Comparison of ENCODE assay signal across 10 cellular contexts in the genomic region with DNA sequence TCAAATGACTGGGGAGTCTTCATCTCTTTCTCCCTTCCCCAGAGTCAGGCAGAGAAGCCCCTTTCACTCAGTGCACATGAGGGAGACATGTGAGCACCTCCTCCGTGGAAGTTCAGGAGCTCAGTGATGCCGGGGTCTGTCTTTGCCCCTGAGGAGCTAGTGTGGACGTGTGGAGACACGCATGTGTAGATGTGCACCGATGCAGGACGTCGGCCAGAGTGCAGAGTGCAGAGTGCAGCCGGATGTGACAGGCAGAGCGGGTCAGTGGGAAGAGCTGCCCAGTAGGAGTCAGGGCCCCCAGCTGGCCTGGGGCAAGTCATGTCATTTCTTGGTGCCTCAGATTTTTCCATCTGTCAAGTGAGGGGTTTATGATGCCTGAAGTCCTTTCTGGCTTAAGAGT. TPM values are rescaled to one million over a fixed set of nuclear protein-coding genes. Genes with fewer than 3 reads are reported as not detected.
DNase-seq lines count a peak whose midpoint lies in the region; ATAC-seq and TF ChIP-seq lines count a peak whose summit lies in the region.
"Had no signal": no experiment of that assay in that cellular context is flagged by ENCODE, and none has a peak within 500 bp of the region (broad histone marks: within the 10 kb centered on the region; RNA-seq: fewer than 3 reads in every experiment).

No MANE protein-coding gene starts in this region.

- DNase-seq in MM.1S, result no peak
- no peak for DNase-seq in epithelial cell of proximal tubule (ENCODE audit: low read depth)
- no peak for DNase-seq in lung (ENCODE audit: low spot score)
- DNase-seq in thoracic aorta (ENCODE audit: low spot score), result no peak
- no peak for DNase-seq in HUDEP-2 (lab: John Stamatoyannopoulos, UW; ENCODE audit: unreplicated experiment in 76 of 76)
- no peak for DNase-seq in GM13977 (ENCODE audit: low spot score)
- DNase-seq: cerebellar nuclear complex, nucleus accumbens had no signal

- in situ Hi-C loops in GM13977 (cut with MboI; ENCODE audit: low pct_unique_long_range_greater_than_20kb, low sequenced_read_pairs, unreplicated experiment), result no loop called here

- H3K36me3 ChIP-seq in MM.1S (replicated peaks; ENCODE audit: insufficient read depth, low read length) (no peaks in the 10 kb centered on the region), lung (ENCODE audit: control insufficient read depth in 2 of 2, insufficient read depth in 2 of 2, low read length in 2 of 2) (no peaks in the 10 kb centered on the region), thoracic aorta (no peaks in the 10 kb centered on the region)

- no peak overlapping the region for H3K9ac ChIP-seq in MM.1S (ENCODE audit: low read length)

- H3K79me2 ChIP-seq in MM.1S (ENCODE audit: low read length), result no peaks in the 10 kb centered on the region

- H3F3A ChIP-seq in MM.1S (ENCODE audit: insufficient read depth, low read length), result no peaks in the 10 kb centered on the region

- ATAC-seq in lung (ENCODE audit: insufficient read depth, low FRiP score), result no peak
- no peak for ATAC-seq in thoracic aorta (ENCODE audit: insufficient number of reproducible peaks, low FRiP score, low read depth)
- no peak for ATAC-seq in GM21723 (IDR thresholded peaks at IDR 0.05; ENCODE audit: unreplicated experiment)
- no peak for ATAC-seq in HG03460 (IDR thresholded peaks at IDR 0.05; ENCODE audit: unreplicated experiment)

- H3K9me2 ChIP-seq in MM.1S (replicated peaks; ENCODE audit: insufficient read depth, low read length), result no peaks in the 10 kb centered on the region

- H3K4me3 ChIP-seq in MM.1S (ENCODE audit: low read length) (no peak overlapping the region), epithelial cell of proximal tubule (ENCODE audit: low read depth, low read length) (peak overlapping the region; percentile 39), lung (no peak overlapping the region), thoracic aorta (peak overlapping the region; percentile 68)

- H3K9me3 ChIP-seq in MM.1S (replicated peaks; ENCODE audit: insufficient read depth, low read length), result no peaks in the 10 kb centered on the region
- no peaks in the 10 kb centered on the region for H3K9me3 ChIP-seq in lung (ENCODE audit: control insufficient read depth in 2 of 2, insufficient read depth in 1 of 2, low read length in 1 of 2)
- no peaks in the 10 kb centered on the region for H3K9me3 ChIP-seq in thoracic aorta

- H4K20me1 ChIP-seq in MM.1S (ENCODE audit: insufficient read depth, low read length), result no peaks in the 10 kb centered on the region

- H3K27me3 ChIP-seq in MM.1S (replicated peaks; ENCODE audit: insufficient read depth, low read length), result peaks cover 79% of the 10 kb centered on the region
- no peaks in the 10 kb centered on the region for H3K27me3 ChIP-seq in lung (ENCODE audit: control insufficient read depth, insufficient read depth)
- H3K27me3 ChIP-seq in thoracic aorta (replicated peaks; ENCODE audit: insufficient read depth), result no peaks in the 10 kb centered on the region

- H3K27ac ChIP-seq in MM.1S (ENCODE audit: low read length), result no peak overlapping the region
- peak overlapping the region; percentile 48 to 89 for H3K27ac ChIP-seq in lung (ENCODE audit: low read depth in 1 of 2, low read length in 1 of 2)
- H3K27ac ChIP-seq in thoracic aorta, result peak overlapping the region; percentile 90 to 91

- H3K4me1 ChIP-seq in MM.1S (ENCODE audit: low read length), result no peaks in the 10 kb centered on the region
- H3K4me1 ChIP-seq in lung (ENCODE audit: control insufficient read depth in 2 of 2, insufficient read depth in 2 of 2, low read length in 2 of 2), result peaks cover 28 to 31% of the 10 kb centered on the region in 2 donors
- H3K4me1 ChIP-seq in thoracic aorta (ENCODE audit: control insufficient read depth in 1 of 2, low read depth in 2 of 2), result peaks cover 20 to 47% of the 10 kb centered on the region in 2 donors

- no peak overlapping the region for H2AFZ ChIP-seq in MM.1S (ENCODE audit: low read length)

- 49 to 62% methylated on average over 9 of the region's 9 CpGs for WGBS in lung, 2 donors

- H3K4me2 ChIP-seq in MM.1S (ENCODE audit: low read depth, low read length), result 0 out of 2 replicates have a peak overlapping the region, but pooled peaks have one; percentile 9

- TF ChIP-seq CTCF in MM.1S (IDR thresholded peaks at IDR 0.05; ENCODE audit: low read length), result no peak
- no peak for TF ChIP-seq CTCF in epithelial cell of proximal tubule (conservative IDR thresholded peaks at IDR 0.05; ENCODE audit: low read depth, low read length)
- no peak for TF ChIP-seq CTCF in lung (IDR thresholded peaks at IDR 0.05; ENCODE audit: control extremely low read depth, extremely low read depth)
- no peak for TF ChIP-seq CTCF in thoracic aorta (IDR thresholded peaks at IDR 0.05)
- no peak for TF ChIP-seq CTCF in GM13977 (IDR thresholded peaks at IDR 0.05; ENCODE audit: extremely low read depth, insufficient read depth, missing control alignments)

RNA-seq across cellular contexts. Expression of gene TSPAN9, which starts 20.7 kb away (rescaled TPM):
- total RNA-seq in epithelial cell of proximal tubule (20.5 and 21.6 TPM in 2 replicates), lung (10 to 100 TPM; 40.1 to 72.3 TPM), thoracic aorta (10 to 100 TPM; 39.5 to 50.2 TPM)
- 10 to 100 TPM; 23.0 to 27.7 TPM for polyA plus RNA-seq in lung

Comparison
In these comparisons a context has a peak if more than half of its experiments do, and no peak if none do; other contexts are left out.
1. H3K4me3 ChIP-seq: peak in epithelial cell of proximal tubule (single experiment) and thoracic aorta (single experiment); none in MM.1S (single experiment) and lung (single experiment).